In the genomic region with DNA sequence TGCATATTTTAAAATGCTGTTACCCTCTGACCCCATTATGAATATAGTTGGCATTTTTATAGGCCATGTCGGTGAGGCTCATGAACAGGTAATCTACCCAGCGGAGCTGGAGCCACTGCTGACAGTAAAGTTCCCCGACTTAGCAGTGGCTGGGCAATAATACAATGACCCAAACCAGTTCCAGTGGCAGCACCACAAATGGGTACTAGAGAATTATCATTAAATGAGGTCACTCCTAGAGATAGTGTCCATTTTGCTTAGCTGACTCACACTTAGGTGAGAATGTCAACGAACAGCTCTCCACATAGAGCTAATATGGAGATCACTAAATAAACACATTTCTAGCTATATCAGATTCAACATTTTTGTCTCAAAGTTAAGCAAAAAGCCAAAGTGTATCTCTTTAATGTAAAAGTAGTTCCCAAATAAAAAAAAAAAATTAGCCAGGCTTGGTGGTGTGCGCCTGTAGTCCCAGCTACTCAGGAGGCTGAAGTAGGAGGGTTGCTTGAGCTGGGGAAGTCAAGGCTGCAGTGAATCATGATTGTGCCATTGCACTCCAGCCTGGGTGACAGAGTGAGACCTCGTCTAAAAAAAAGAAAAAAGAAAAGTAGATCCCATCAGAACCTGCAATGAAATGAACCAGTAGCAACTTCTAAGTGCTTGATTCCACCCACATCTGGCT, we compare ENCODE assay signal across 18 cellular contexts. TPM values are rescaled to one million over a fixed set of nuclear protein-coding genes. Genes with fewer than 3 reads are reported as not detected.
DNase-seq lines count a peak whose midpoint lies in the region; ATAC-seq, FAIRE-seq and TF ChIP-seq lines count a peak whose summit lies in the region.
"Had no signal": no experiment of that assay in that cellular context is flagged by ENCODE, and none has a peak within 500 bp of the region (broad histone marks: within the 10 kb centered on the region; RNA-seq: fewer than 3 reads in every experiment).

No MANE protein-coding gene starts in this region.

- H3K27me3 ChIP-seq in GM23248 (replicated peaks; ENCODE audit: insufficient read depth): no peaks in the 10 kb centered on the region
- H3K27me3 ChIP-seq in K562 (ENCODE audit: control insufficient read depth in 2 of 2, insufficient read depth in 2 of 2, low read length in 2 of 2): no peaks in the 10 kb centered on the region
- H3K27me3 ChIP-seq in small intestine (ENCODE audit: control insufficient read depth in 2 of 2, insufficient read depth in 2 of 2, low read length in 2 of 2): no peaks in the 10 kb centered on the region

- no peaks in the 10 kb centered on the region for H3K9me2 ChIP-seq in GM23248 (ENCODE audit: insufficient read depth)

- 75 to 79% methylated on average over 6 of the region's 6 CpGs for WGBS in GM23248 (ENCODE audit: low coverage in 1 of 2, low lambda C conversion rate in 2 of 2, missing lambda C conversion rate in 2 of 2), 2 experiments
- 50% methylated on average over 6 of the region's 6 CpGs for WGBS in K562 (ENCODE audit: insufficient coverage, low coverage, missing lambda C conversion rate)
- 36 to 67% (median 54%) methylated on average over 6 of the region's 6 CpGs for WGBS in small intestine, 3 donors

- FAIRE-seq in K562 (lab: Jason Lieb, UNC) (peak; percentile 60), small intestine (lab: Jason Lieb, UNC) (no peak)
- FAIRE-seq: D721Med had no signal

- BruUV-seq in K562 (replicated peaks; lab: Mats Ljungman, UMichigan): no TSS peak

- H4K20me1 ChIP-seq in GM23248 (ENCODE audit: insufficient read depth) (no peaks in the 10 kb centered on the region), K562 (replicated peaks; ENCODE audit: control insufficient read depth, insufficient read depth, low read length) (no peaks in the 10 kb centered on the region)

- H3K36me3 ChIP-seq in GM23248 (ENCODE audit: low read depth): no peaks in the 10 kb centered on the region
- peaks cover 19% of the 10 kb centered on the region; the same call in 2 of the 3 replicates for H3K36me3 ChIP-seq in K562 (ENCODE audit: control insufficient read depth, insufficient read depth, low read length)
- H3K36me3 ChIP-seq in small intestine (ENCODE audit: control insufficient read depth in 2 of 2, insufficient read depth in 2 of 2, low read length in 2 of 2): no peaks in the 10 kb centered on the region

- H3K4me3 ChIP-seq in GM23248 (peak overlapping the region; percentile 54), K562 (no peak overlapping the region), small intestine (ENCODE audit: low read depth in 1 of 2, low read length in 2 of 2) (no peak overlapping the region)

- H3K9ac ChIP-seq in GM23248 (peak overlapping the region; percentile 38), K562 (ENCODE audit: insufficient read depth in 1 of 2, low read depth in 2 of 2, low read length in 2 of 2) (no peak overlapping the region)

- intact Hi-C loops in K562 (cut with micrococcal nuclease): no loop called here

- CTCF ChIA-PET in K562 (lab: Yijun Ruan, JAX; ENCODE audit: low intra/inter-chr PET ratio): no interaction called here

- H3K4me2 ChIP-seq in GM23248 (ENCODE audit: unreplicated experiment) (peak overlapping the region; percentile 55), K562 (ENCODE audit: insufficient read depth, low read length) (no peak overlapping the region)

- H3K79me2 ChIP-seq in GM23248 (ENCODE audit: insufficient read depth) (peaks cover 84% of the 10 kb centered on the region), K562 (ENCODE audit: control insufficient read depth, insufficient read depth, low read length) (peaks cover 86% of the 10 kb centered on the region)

- no peaks in the 10 kb centered on the region for H3K9me1 ChIP-seq in K562 (ENCODE audit: control insufficient read depth, insufficient read depth, low read length)

- peak overlapping the region; percentile 22; the same call in 1 of the 2 replicates for H2AFZ ChIP-seq in GM23248
- H2AFZ ChIP-seq in K562 (ENCODE audit: low read depth, low read length): no peak overlapping the region

- H3K4me1 ChIP-seq in GM23248 (ENCODE audit: insufficient read depth): peaks cover 55% of the 10 kb centered on the region
- peaks cover 8 to 35% of the 10 kb centered on the region in 2 experiments; a peak in 4 of 5 replicates for H3K4me1 ChIP-seq in K562 (replicated peaks in 1 of 2; ENCODE audit: control insufficient read depth in 2 of 2, insufficient read depth in 2 of 2, low read length in 2 of 2)
- no peaks in the 10 kb centered on the region for H3K4me1 ChIP-seq in small intestine (ENCODE audit: control insufficient read depth in 2 of 2, insufficient read depth in 1 of 2, low read depth in 1 of 2, low read length in 1 of 2)

- TF ChIP-seq RAD21 in K562 (CRISPR knock-in tag; conservative IDR thresholded peaks at IDR 0.05 in 1 of 2, IDR thresholded peaks at IDR 0.05 in 1 of 2): no peak

- TF ChIP-seq POLR2A in K562 (conservative IDR thresholded peaks at IDR 0.05): no peak

- H3K9me3 ChIP-seq in GM23248 (ENCODE audit: low read depth): no peaks in the 10 kb centered on the region
- no peaks in the 10 kb centered on the region for H3K9me3 ChIP-seq in K562 (replicated peaks; ENCODE audit: control insufficient read depth, insufficient read depth, low read depth, low read length)
- H3K9me3 ChIP-seq in small intestine (ENCODE audit: control insufficient read depth, low read depth): no peaks in the 10 kb centered on the region

- POLR2A ChIA-PET in K562 (lab: Yijun Ruan, JAX): interaction anchor here (0.5 to 1.7 kb wide), 4 partner anchors 7 to 147 kb away, joined by 3 to 6 read pairs (median 4); partner anchors contain the start of gene MYO1D

- H3K27ac ChIP-seq in GM23248 (peak overlapping the region; percentile 80), K562 (ENCODE audit: extremely low read depth, low read depth, low read length) (peak overlapping the region; percentile 36; the same call in 1 of the 3 replicates), small intestine (ENCODE audit: low read depth in 1 of 2, low read length in 1 of 2) (peak overlapping the region in 1 of 2 donors; percentile 68)

- TF ChIP-seq EP300 in K562 (IDR thresholded peaks at IDR 0.05; ENCODE audit: low read length): no peak

- in situ Hi-C loops in GM23248 (cut with MboI) (no loop called here), K562 (cut with MboI) (loop anchor here (10.0 kb wide), 1 partner anchor 85 kb away; no protein-coding TSS in a partner anchor)

- TF ChIP-seq CTCF in K562 (IDR thresholded peaks at IDR 0.05 in 2 of 3, conservative IDR thresholded peaks at IDR 0.05 in 1 of 3; ENCODE audit: insufficient read depth in 2 of 3, low read depth in 1 of 3, low read length in 3 of 3): no peak

- ATAC-seq in K562: peak; percentile 70
- ATAC-seq in HG02852 (IDR thresholded peaks at IDR 0.05; ENCODE audit: unreplicated experiment): no peak
- ATAC-seq in GM18870 (IDR thresholded peaks at IDR 0.05; ENCODE audit: unreplicated experiment): no peak
- no peak for ATAC-seq in GM19463 (IDR thresholded peaks at IDR 0.05; ENCODE audit: unreplicated experiment)
- ATAC-seq: activated CD4-positive, CD25-positive, alpha-beta regulatory T cell treated with anti-CD3 and anti-CD28 coated beads, Interleukin-2, amount 50 U/mL, for 24 hours; naive thymus-derived CD8-positive, alpha-beta T cell had no signal

- peaks cover 43% of the 10 kb centered on the region for H3F3A ChIP-seq in GM23248 (ENCODE audit: insufficient read depth)

- DNase-seq in GM23248 (peak; percentile 33), K562 (ENCODE audit: extremely low read depth in 1 of 4, low spot score in 3 of 4) (peak in 1 of 4 experiments; percentile 33), kidney glomerular epithelial cell (lab: John Stamatoyannopoulos, UW) (peak; percentile 11), small intestine (peak; percentile 82), AG08396 (ENCODE audit: low spot score) (no peak)
- DNase-seq: activated naive CD4-positive, alpha-beta T cell treated with anti-CD3 and anti-CD28 coated beads for 36 hours; AML-193; caudate nucleus; naive thymus-derived CD8-positive, alpha-beta T cell; NCI-H1930; NCI-H748 treated with DMSO at 0.1 percent for 48 hours; stimulated activated CD4-positive, alpha-beta T cell treated with anti-CD3 and anti-CD28 coated beads, Interleukin-2, amount 100 ng/mL, for 48 hours; T-helper 2 cell had no signal

RNA-seq across cellular contexts. Expression of gene MYO1D, which starts 7.4 kb away (rescaled TPM):
- total RNA-seq in GM23248 (2014; rRNA removed; shearing (Covaris generic)): 99.5 and 103 TPM in 2 replicates
- polyA plus RNA-seq in GM23248 (2016; fragmentation: Nextera tagmentation; extraction: Ambion mirVana) (54.1 and 54.5 TPM in 2 replicates), K562 (2011; rRNA removed) (26.4 and 71.2 TPM in 2 replicates), K562 (2014; fragmentation: Illumina TruSeq; extraction: Trizol) (50.3 and 68.1 TPM in 2 replicates), K562 (2014; fragmentation: Nextera tagmentation; extraction: Ambion mirVana) (1 to 10 TPM; 2.1 to 2.6 TPM), K562 (2014; rRNA removed) (30.5 and 31.0 TPM in 2 replicates), small intestine (10 to 100 TPM; 62.9 to 75.6 (median 71.6) TPM)
- 172 and 277 TPM in 2 replicates for total RNA-seq in K562 (2011; cell fraction: chromatin; rRNA removed; ENCODE audit: low replicate concordance)
- total RNA-seq in K562 (2011; cell fraction: nucleolus; rRNA removed): 94.2 and 97.4 TPM in 2 replicates
- 114 and 123 TPM in 2 replicates for total RNA-seq in K562 (2011; cell fraction: nucleoplasm; rRNA removed)
- total RNA-seq in K562 (2014; rRNA removed) (34.9 and 39.5 TPM in 2 replicates), K562 (2014; rRNA removed; fragmentation: Illumina TruSeq; extraction: Trizol) (46.2 and 46.3 TPM in 2 replicates), K562 (2015; rRNA removed; fragmentation: Illumina TruSeq; extraction: Trizol) (44.6 and 45.4 TPM in 2 replicates), K562 (2021) (50.7 and 60.2 TPM in 2 replicates)
- polyA plus RNA-seq in K562 (2011; cell fraction: cytosol; rRNA removed): 26.0 and 47.6 TPM in 2 replicates
- 20.8 and 29.6 TPM in 2 replicates for polyA plus RNA-seq in K562 (2011; cell fraction: nucleus; rRNA removed)
- 52.4 and 65.3 TPM in 2 replicates for polyA plus RNA-seq in K562 (2012)
- 67.1 and 142 TPM in 2 replicates for polyA minus RNA-seq in K562 (2011; rRNA and poly(A)+ RNA removed)
- 34.9 and 59.8 TPM in 2 replicates for polyA minus RNA-seq in K562 (2011; cell fraction: cytosol; rRNA and poly(A)+ RNA removed)
- polyA minus RNA-seq in K562 (2011; cell fraction: nucleus; rRNA and poly(A)+ RNA removed): 57.5 and 69.2 TPM in 2 replicates

RNA-seq across cellular contexts. Expression of gene TMEM98, which starts 58.5 kb away (rescaled TPM):
- 143 and 148 TPM in 2 replicates for total RNA-seq in GM23248 (2014; rRNA removed; shearing (Covaris generic))
- 153 and 157 TPM in 2 replicates for polyA plus RNA-seq in GM23248 (2016; fragmentation: Nextera tagmentation; extraction: Ambion mirVana)
- 71.8 and 172 TPM in 2 replicates for total RNA-seq in K562 (2011; cell fraction: chromatin; rRNA removed; ENCODE audit: low replicate concordance)
- total RNA-seq in K562 (2011; cell fraction: nucleolus; rRNA removed): 232 and 247 TPM in 2 replicates
- 162 and 166 TPM in 2 replicates for total RNA-seq in K562 (2011; cell fraction: nucleoplasm; rRNA removed)
- 51.6 and 66.7 TPM in 2 replicates for total RNA-seq in K562 (2014; rRNA removed)
- total RNA-seq in K562 (2014; rRNA removed; fragmentation: Illumina TruSeq; extraction: Trizol): 29.8 and 38.8 TPM in 2 replicates
- 33.1 and 33.5 TPM in 2 replicates for total RNA-seq in K562 (2015; rRNA removed; fragmentation: Illumina TruSeq; extraction: Trizol)
- total RNA-seq in K562 (2021): 58.4 and 60.2 TPM in 2 replicates
- 85.5 and 164 TPM in 2 replicates for polyA plus RNA-seq in K562 (2011; rRNA removed)
- polyA plus RNA-seq in K562 (2011; cell fraction: cytosol; rRNA removed): 167 and 362 TPM in 2 replicates
- polyA plus RNA-seq in K562 (2011; cell fraction: nucleus; rRNA removed): 87.5 and 178 TPM in 2 replicates
- polyA plus RNA-seq in K562 (2012): 75.0 and 83.8 TPM in 2 replicates
- 75.8 and 87.3 TPM in 2 replicates for polyA plus RNA-seq in K562 (2014; fragmentation: Illumina TruSeq; extraction: Trizol)
- 100 to 1,000 TPM; 112 to 115 TPM for polyA plus RNA-seq in K562 (2014; fragmentation: Nextera tagmentation; extraction: Ambion mirVana)
- polyA plus RNA-seq in K562 (2014; rRNA removed): 84.7 and 92.1 TPM in 2 replicates
- polyA minus RNA-seq in K562 (2011; rRNA and poly(A)+ RNA removed): 48.5 and 125 TPM in 2 replicates
- polyA minus RNA-seq in K562 (2011; cell fraction: cytosol; rRNA and poly(A)+ RNA removed): 32.2 and 69.1 TPM in 2 replicates
- polyA minus RNA-seq in K562 (2011; cell fraction: nucleus; rRNA and poly(A)+ RNA removed): 18.9 and 23.7 TPM in 2 replicates
- 10 to 100 TPM; 52.8 to 88.7 (median 68.4) TPM for polyA plus RNA-seq in small intestine
- total RNA-seq: activated naive CD4-positive, alpha-beta T cell treated with anti-CD3 and anti-CD28 coated beads for 36 hours; naive thymus-derived CD8-positive, alpha-beta T cell had no signal
- polyA plus RNA-seq: naive thymus-derived CD8-positive, alpha-beta T cell had no signal
